1 cellular context compared by ENCODE assay signal in the genomic region with DNA sequence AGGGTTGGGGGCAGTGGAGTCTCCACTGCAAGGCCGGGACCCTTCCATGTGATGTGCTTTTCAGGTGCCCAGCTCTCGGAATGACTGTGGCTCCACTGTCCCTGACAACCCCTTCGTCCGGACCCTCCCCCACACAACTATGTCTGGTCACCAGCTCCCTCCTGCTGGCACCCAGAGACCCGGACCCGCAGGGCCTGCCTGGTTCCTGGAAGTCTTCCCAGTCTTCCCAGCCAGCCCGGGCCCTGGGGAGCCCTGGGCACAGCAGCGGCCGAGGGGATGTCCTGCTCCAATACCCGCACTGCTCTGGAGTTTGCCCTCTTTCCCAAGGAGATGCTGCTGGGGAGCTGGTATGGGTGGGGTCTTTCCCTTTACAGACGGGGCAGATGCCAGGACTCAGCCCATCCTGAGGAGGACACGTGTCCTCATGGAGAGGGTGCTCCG.
TF ChIP-seq lines count a peak whose summit lies in the region.

No MANE protein-coding gene starts in this region.

TF ChIP-seq in HepG2, 621 proteins besides CTCF, POLR2A, EP300 and RAD21 (continued from another document):
- TF ChIP-seq, protein P1, sequence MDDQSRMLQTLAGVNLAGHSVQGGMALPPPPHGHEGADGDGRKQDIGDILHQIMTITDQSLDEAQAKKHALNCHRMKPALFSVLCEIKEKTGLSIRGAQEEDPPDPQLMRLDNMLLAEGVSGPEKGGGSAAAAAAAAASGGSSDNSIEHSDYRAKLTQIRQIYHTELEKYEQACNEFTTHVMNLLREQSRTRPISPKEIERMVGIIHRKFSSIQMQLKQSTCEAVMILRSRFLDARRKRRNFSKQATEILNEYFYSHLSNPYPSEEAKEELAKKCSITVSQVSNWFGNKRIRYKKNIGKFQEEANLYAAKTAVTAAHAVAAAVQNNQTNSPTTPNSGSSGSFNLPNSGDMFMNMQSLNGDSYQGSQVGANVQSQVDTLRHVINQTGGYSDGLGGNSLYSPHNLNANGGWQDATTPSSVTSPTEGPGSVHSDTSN (CRISPR knock-in tag; IDR thresholded peaks at IDR 0.05; ENCODE audit: borderline replicate concordance) = no peak
- TF ChIP-seq U2AF2 (IDR thresholded peaks at IDR 0.05; ENCODE audit: low read depth, low read length) (no peak), ZNF17 (CRISPR knock-in tag; IDR thresholded peaks at IDR 0.05) (no peak), TOE1 (CRISPR knock-in tag; IDR thresholded peaks at IDR 0.05) (no peak), ZNF878 (CRISPR knock-in tag; IDR thresholded peaks at IDR 0.05) (no peak), RFXAP (CRISPR knock-in tag; IDR thresholded peaks at IDR 0.05; ENCODE audit: borderline replicate concordance) (no peak), PHF5A (CRISPR knock-in tag; IDR thresholded peaks at IDR 0.05; ENCODE audit: low read depth, unreplicated experiment) (no peak), BORCS8-MEF2B (CRISPR knock-in tag; IDR thresholded peaks at IDR 0.05) (no peak), MATR3 (CRISPR knock-in tag; IDR thresholded peaks at IDR 0.05) (no peak), KMT2B (CRISPR knock-in tag; IDR thresholded peaks at IDR 0.05) (no peak), FOXA1 (IDR thresholded peaks at IDR 0.05) (no peak), FOXA1 (CRISPR knock-in tag; IDR thresholded peaks at IDR 0.05) (no peak), SNAI1 (CRISPR knock-in tag; IDR thresholded peaks at IDR 0.05; ENCODE audit: borderline replicate concordance) (no peak), ZNF496 (CRISPR knock-in tag; IDR thresholded peaks at IDR 0.05; ENCODE audit: insufficient replicate concordance) (no peak)
